12 cellular contexts compared by ENCODE assay signal in genomic region chr6:160679402-160679769, GRCh38. TPM values are rescaled to one million over a fixed set of nuclear protein-coding genes. Genes with fewer than 3 reads are reported as not detected.
A peak's percentile ranks its signal among the peaks of the same experiment; 100 is the strongest.
DNase-seq lines count a peak whose midpoint lies in the region; ATAC-seq and TF ChIP-seq lines count a peak whose summit lies in the region.
"Had no signal": no experiment of that assay in that cellular context is flagged by ENCODE, and none has a peak within 500 bp of the region (broad histone marks: within the 10 kb centered on the region; RNA-seq: fewer than 3 reads in every experiment).

No MANE protein-coding gene starts in this region.

- H3K9me3 Mint-ChIP-seq in CD14-positive monocyte = peaks cover 0 to 8% (median 2%) of the 10 kb centered on the region in 7 donors

- in situ Hi-C loops in brain microvascular endothelial cell (cut with HindIII; ENCODE audit: low pct_ligation_motif_present, low sequenced_read_pairs) = no loop called here

- no peak overlapping the region for H3K4me3 Mint-ChIP-seq in CD14-positive monocyte

- H3K27ac ChIP-seq in brain microvascular endothelial cell = no peak overlapping the region
- H3K27ac ChIP-seq: KMS-11 had no signal

- no peaks in the 10 kb centered on the region for H3K4me1 Mint-ChIP-seq in CD14-positive monocyte

- H3K4me3 ChIP-seq in brain microvascular endothelial cell (ENCODE audit: low read depth, low read length) = no peak overlapping the region

- H3K36me3 Mint-ChIP-seq in CD14-positive monocyte = no peaks in the 10 kb centered on the region

- intact Hi-C loops in CD14-positive monocyte (cut with micrococcal nuclease) = no loop called here

- no peaks in the 10 kb centered on the region for H3K27me3 ChIP-seq in brain microvascular endothelial cell (replicated peaks)

- ATAC-seq in HG03457 (IDR thresholded peaks at IDR 0.05; ENCODE audit: unreplicated experiment) = no peak

- peaks cover 0 to 12% (median 4%) of the 10 kb centered on the region in 3 donors for H3K27me3 Mint-ChIP-seq in CD14-positive monocyte (ENCODE audit: low read depth in 3 of 3)

- peak; percentile 8 for TF ChIP-seq CTCF in brain microvascular endothelial cell (IDR thresholded peaks at IDR 0.05; ENCODE audit: low read depth, low read length, missing control alignments)
- no peak for TF ChIP-seq CTCF in CD14-positive monocyte (IDR thresholded peaks at IDR 0.05)

- H3K27ac Mint-ChIP-seq in CD14-positive monocyte = no peak overlapping the region

- DNase-seq in DMS 273 (lab: John Stamatoyannopoulos, UW; ENCODE audit: unreplicated experiment) (peak; percentile 50), DMS 273 treated with DMSO at 0.1 percent for 48 hours (lab: John Stamatoyannopoulos, UW) (no peak), brain microvascular endothelial cell (no peak), islet precursor cell (peak; percentile 56), retina (peak; percentile 71), H4 (ENCODE audit: low spot score) (no peak), CD14-positive monocyte (ENCODE audit: low spot score) (no peak)
- DNase-seq: activated CD8-positive, alpha-beta memory T cell treated with anti-CD3 and anti-CD28 coated beads, Interleukin-2, amount 50 U/mL, for 4 hours; NCI-H2171 treated with DMSO at 0.1 percent for 48 hours; occipital lobe had no signal

- H3K36me3 ChIP-seq in brain microvascular endothelial cell (replicated peaks) = no peaks in the 10 kb centered on the region

RNA-seq across cellular contexts. Expression of gene LPA, which starts 15.3 kb away (rescaled TPM):
- not detected in 2 replicates for total RNA-seq in H4 (2014; rRNA removed; shearing (Covaris generic))
- polyA plus RNA-seq in CD14-positive monocyte = not detected

RNA-seq across cellular contexts. Expression of gene PLG, which starts 22.7 kb away (rescaled TPM):
- total RNA-seq in H4 (2014; rRNA removed; shearing (Covaris generic)) = not detected in 2 replicates
- not detected for polyA plus RNA-seq in CD14-positive monocyte

Comparison
In these comparisons a context has a peak if more than half of its experiments do, and no peak if none do; other contexts are left out.
1. DNase-seq: peak in DMS 273 (single experiment), islet precursor cell (single experiment) and retina (single experiment); none in DMS 273 treated with DMSO at 0.1 percent for 48 hours (single experiment), brain microvascular endothelial cell (single experiment), H4 (single experiment) and CD14-positive monocyte (single experiment).